ENCODE assay signal across 18 cellular contexts in genomic region chr3:49873623-49874022, GRCh38. TPM values are rescaled to one million over a fixed set of nuclear protein-coding genes. Genes with fewer than 3 reads are reported as not detected.
"Had no signal": no experiment of that assay in that cellular context is flagged by ENCODE, and none has a peak within 500 bp of the region (broad histone marks: within the 10 kb centered on the region; RNA-seq: fewer than 3 reads in every experiment).

No MANE protein-coding gene starts in this region.

- DNase-seq: activated CD4-positive, alpha-beta T cell treated with anti-CD3 and anti-CD28 coated beads, Interleukin-2, amount 10 ng/mL, durations not matched to agents 24 days and 14 days; activated CD4-positive, CD25-positive, alpha-beta regulatory T cell; activated CD8-positive, alpha-beta memory T cell treated with anti-CD3 and anti-CD28 coated beads, Interleukin-2, amount 50 U/mL, for 4 hours; activated CD8-positive, alpha-beta T cell treated with anti-CD3 and anti-CD28 coated beads, Interleukin-2, amount 10 ng/mL, durations not matched to agents 7 days and 5 days; activated gamma-delta T cell treated with Interleukin-2 at 50 U/mL for 16 hours; cortex of kidney; effector CD8-positive, alpha-beta T cell; foreskin keratinocyte; glutamatergic neuron; lower lobe of right lung; midbrain; naive thymus-derived CD4-positive, alpha-beta T cell; stimulated activated CD4-positive, alpha-beta T cell treated with anti-CD3 and anti-CD28 coated beads, Interleukin-4, amount 100 ng/mL, for 24 hours; stimulated activated naive CD4-positive, alpha-beta T cell had no signal

- H3K9me3 ChIP-seq: lower lobe of right lung had no signal

- H3K4me1 ChIP-seq: foreskin keratinocyte had no signal

- ATAC-seq: foreskin keratinocyte, lower lobe of right lung had no signal

- FAIRE-seq: endothelial cell of umbilical vein had no signal

- H3K36me3 ChIP-seq: lower lobe of right lung had no signal

- H3K4me3 ChIP-seq: lower lobe of right lung had no signal

- H3K27ac ChIP-seq: foreskin keratinocyte, lower lobe of right lung had no signal

RNA-seq across cellular contexts. Expression of gene CAMKV, which starts 3.9 kb away (rescaled TPM):
- total RNA-seq: activated CD8-positive, alpha-beta T cell treated with anti-CD3 and anti-CD28 coated beads, Interleukin-2, amount 10 ng/mL, durations not matched to agents 7 days and 5 days; endothelial cell of umbilical vein; foreskin keratinocyte; kidney epithelial cell; lower lobe of right lung; naive thymus-derived CD4-positive, alpha-beta T cell; posterior vena cava; skeletal muscle tissue had no signal
- polyA plus RNA-seq: endothelial cell of umbilical vein; foreskin keratinocyte; naive thymus-derived CD4-positive, alpha-beta T cell had no signal
